8 cellular contexts compared by ENCODE assay signal in the genomic region with DNA sequence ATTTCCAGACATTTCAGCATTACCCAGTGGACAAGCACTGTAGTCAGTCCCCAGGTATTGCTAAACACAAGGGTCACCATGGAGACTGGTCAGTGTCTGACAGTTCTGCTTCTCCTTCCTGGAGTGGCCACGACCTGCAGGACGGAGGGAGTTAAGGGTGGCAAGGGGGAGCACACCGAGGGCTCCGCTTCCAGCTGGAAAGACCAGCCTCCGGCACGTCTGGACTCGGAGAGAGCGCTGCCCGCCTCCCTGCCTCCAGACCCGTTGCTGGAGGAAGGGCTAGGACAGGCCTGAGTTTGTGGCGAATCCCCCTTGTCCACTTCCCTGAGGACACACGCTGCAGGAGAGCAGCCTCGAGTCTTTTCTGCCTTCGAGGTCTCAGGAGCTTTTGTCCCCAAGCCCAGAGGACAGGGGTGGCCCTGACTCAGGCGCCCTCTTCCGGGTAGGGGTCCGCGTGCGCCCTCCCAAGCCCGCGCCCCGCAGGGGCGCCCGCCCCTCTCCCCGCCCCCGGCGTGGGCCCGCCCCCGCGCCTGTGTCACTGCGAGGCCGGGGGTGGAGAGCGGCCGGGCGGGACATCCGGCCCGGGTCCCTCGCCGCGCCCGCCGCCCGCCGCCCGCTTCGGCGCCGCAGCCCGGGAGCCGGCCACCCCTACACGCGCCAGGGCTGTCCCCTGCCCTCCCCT. TPM values are rescaled to one million over a fixed set of nuclear protein-coding genes. Genes with fewer than 3 reads are reported as not detected.
A peak's percentile ranks its signal among the peaks of the same experiment; 100 is the strongest.
DNase-seq lines count a peak whose midpoint lies in the region; ATAC-seq and TF ChIP-seq lines count a peak whose summit lies in the region.

A gene with protein sequence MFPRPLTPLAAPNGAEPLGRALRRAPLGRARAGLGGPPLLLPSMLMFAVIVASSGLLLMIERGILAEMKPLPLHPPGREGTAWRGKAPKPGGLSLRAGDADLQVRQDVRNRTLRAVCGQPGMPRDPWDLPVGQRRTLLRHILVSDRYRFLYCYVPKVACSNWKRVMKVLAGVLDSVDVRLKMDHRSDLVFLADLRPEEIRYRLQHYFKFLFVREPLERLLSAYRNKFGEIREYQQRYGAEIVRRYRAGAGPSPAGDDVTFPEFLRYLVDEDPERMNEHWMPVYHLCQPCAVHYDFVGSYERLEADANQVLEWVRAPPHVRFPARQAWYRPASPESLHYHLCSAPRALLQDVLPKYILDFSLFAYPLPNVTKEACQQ (plus strand): TSS at position 562 of the 682 bp plus-strand sequence. CDS start 230 bp downstream, outside the sequence.

- H3K36me3 Mint-ChIP-seq in activated T-helper 17 cell treated with anti-CD3 and anti-CD28 coated beads, Interleukin-2, amount 50 U/mL, for 72 hours (ENCODE audit: low read depth) = peaks cover 10% of the 10 kb centered on the region
- peaks cover 0 to 7% (median 3%) of the 10 kb centered on the region in 5 donors for H3K36me3 Mint-ChIP-seq in naive thymus-derived CD4-positive, alpha-beta T cell

- POLR2A ChIA-PET in A673 (lab: Charles Lee; ENCODE audit: low non-redundant PET) = no interaction called here
- POLR2A ChIA-PET in naive thymus-derived CD4-positive, alpha-beta T cell (lab: Charles Lee) = interaction anchor here (0.7 to 1.6 kb wide), 6 partner anchors 14 to 86 kb away, joined by 3 to 7 read pairs (median 4); no protein-coding TSS in a partner anchor

- H3K9me3 Mint-ChIP-seq in activated T-helper 17 cell treated with anti-CD3 and anti-CD28 coated beads, Interleukin-2, amount 50 U/mL, for 72 hours = no peaks in the 10 kb centered on the region
- H3K9me3 Mint-ChIP-seq in naive thymus-derived CD4-positive, alpha-beta T cell = no peaks in the 10 kb centered on the region

- CTCF ChIA-PET in A673 (lab: Charles Lee) = no interaction called here
- CTCF ChIA-PET in naive thymus-derived CD4-positive, alpha-beta T cell (lab: Charles Lee) = interaction anchor here (1.1 to 2.0 kb wide), 2 partner anchors 18 to 30 kb away, joined by 3 to 7 read pairs; a partner anchor contains a TSS

- peaks cover 4% of the 10 kb centered on the region for H3K36me3 ChIP-seq in A673 (ENCODE audit: insufficient read depth, low read length, poor library complexity, severe bottlenecking)
- peaks cover 0 to 13% (median 5%) of the 10 kb centered on the region in 3 experiments for H3K36me3 ChIP-seq in naive thymus-derived CD4-positive, alpha-beta T cell (ENCODE audit: control insufficient read depth in 2 of 3, insufficient read depth in 3 of 3, low read length in 3 of 3)

- H3K27me3 Mint-ChIP-seq in activated T-helper 17 cell treated with anti-CD3 and anti-CD28 coated beads, Interleukin-2, amount 50 U/mL, for 72 hours = no peaks in the 10 kb centered on the region
- H3K27me3 Mint-ChIP-seq in naive thymus-derived CD4-positive, alpha-beta T cell = peaks cover 0 to 3% (median 0%) of the 10 kb centered on the region in 5 donors

- in situ Hi-C loops in GM13977 (cut with MboI; ENCODE audit: low pct_unique_long_range_greater_than_20kb, low sequenced_read_pairs, unreplicated experiment) = no loop called here

- H3K27ac ChIP-seq in A673 (ENCODE audit: low read depth, low read length, poor library complexity, severe bottlenecking) = peak within 1 kb of the TSS; percentile 69
- peak within 1 kb of the TSS; percentile 81 for H3K27ac ChIP-seq in naive thymus-derived CD4-positive, alpha-beta T cell (ENCODE audit: low read depth, low read length)
- H3K27ac ChIP-seq in temporal lobe (ENCODE audit: low read depth, low read length) = peak within 1 kb of the TSS; percentile 79

- peaks cover 6% of the 10 kb centered on the region for H3K4me1 ChIP-seq in A673 (ENCODE audit: insufficient read depth, low read length, poor library complexity, severe bottlenecking)
- H3K4me1 ChIP-seq in naive thymus-derived CD4-positive, alpha-beta T cell (ENCODE audit: control insufficient read depth in 2 of 2, insufficient read depth in 2 of 2, low read length in 2 of 2) = peaks cover 8 to 16% of the 10 kb centered on the region in 2 donors

- BruUV-seq in A673 (replicated peaks; lab: Mats Ljungman, UMichigan) = no TSS peak

- peak; percentile 59 for ATAC-seq in HG03135 (IDR thresholded peaks at IDR 0.05; ENCODE audit: unreplicated experiment)
- peak; percentile 70 for ATAC-seq in activated T-helper 17 cell treated with anti-CD3 and anti-CD28 coated beads, Interleukin-2, amount 50 U/mL, for 72 hours (replicated peaks)
- ATAC-seq in naive thymus-derived CD4-positive, alpha-beta T cell = peak; percentile 88

- H3K27me3 ChIP-seq in A673 (replicated peaks; ENCODE audit: insufficient read depth, low read depth, low read length, poor library complexity) = no peaks in the 10 kb centered on the region
- H3K27me3 ChIP-seq in naive thymus-derived CD4-positive, alpha-beta T cell (ENCODE audit: control insufficient read depth in 2 of 2, insufficient read depth in 2 of 2, low read length in 2 of 2) = no peaks in the 10 kb centered on the region

- TF ChIP-seq CTCF in A673 (conservative IDR thresholded peaks at IDR 0.05; ENCODE audit: low read depth, low read length) (no peak), GM13977 (IDR thresholded peaks at IDR 0.05; ENCODE audit: extremely low read depth, insufficient read depth, missing control alignments) (no peak), fibroblast of mammary gland (conservative IDR thresholded peaks at IDR 0.05; ENCODE audit: control insufficient read depth, insufficient read depth, low read depth, low read length) (no peak)

- intact Hi-C loops in A673 (cut with micrococcal nuclease; ENCODE audit: unreplicated experiment) = no loop called here
- intact Hi-C loops in naive thymus-derived CD4-positive, alpha-beta T cell (cut with micrococcal nuclease) = loop anchor here (1.0 to 10.0 kb wide), 10 partner anchors 15 to 147 kb away; a partner anchor contains a TSS

- peak; percentile 60 for DNase-seq in A673 (ENCODE audit: low spot score)
- DNase-seq in GM13977 (ENCODE audit: low spot score) = peak; percentile 92
- DNase-seq in fibroblast of mammary gland (ENCODE audit: low read depth) = peak; percentile 48
- DNase-seq in naive thymus-derived CD4-positive, alpha-beta T cell = peak; percentile 24 to 68 (median 53)

- H3K4me1 Mint-ChIP-seq in activated T-helper 17 cell treated with anti-CD3 and anti-CD28 coated beads, Interleukin-2, amount 50 U/mL, for 72 hours = peaks cover 13% of the 10 kb centered on the region
- H3K4me1 Mint-ChIP-seq in naive thymus-derived CD4-positive, alpha-beta T cell = peaks cover 15 to 47% (median 37%) of the 10 kb centered on the region in 7 donors

- H3K4me3 ChIP-seq in A673 (ENCODE audit: low read depth, low read length, poor library complexity, severe bottlenecking) = peak within 1 kb of the TSS; percentile 54
- peak within 1 kb of the TSS; percentile 69 for H3K4me3 ChIP-seq in fibroblast of mammary gland (ENCODE audit: control insufficient read depth, low read depth, low read length)
- peak within 1 kb of the TSS; percentile 89 for H3K4me3 ChIP-seq in naive thymus-derived CD4-positive, alpha-beta T cell (ENCODE audit: low read length)

- no peaks in the 10 kb centered on the region for H3K9me3 ChIP-seq in A673 (ENCODE audit: low read depth, low read length, poor library complexity, severe bottlenecking)
- no peaks in the 10 kb centered on the region for H3K9me3 ChIP-seq in naive thymus-derived CD4-positive, alpha-beta T cell (ENCODE audit: control insufficient read depth in 2 of 3, low read length in 3 of 3)

- peak within 1 kb of the TSS; percentile 88 for H3K4me3 Mint-ChIP-seq in activated T-helper 17 cell treated with anti-CD3 and anti-CD28 coated beads, Interleukin-2, amount 50 U/mL, for 72 hours
- peak within 1 kb of the TSS; percentile 90 to 96 (median 92) for H3K4me3 Mint-ChIP-seq in naive thymus-derived CD4-positive, alpha-beta T cell

- H3K27ac Mint-ChIP-seq in activated T-helper 17 cell treated with anti-CD3 and anti-CD28 coated beads, Interleukin-2, amount 50 U/mL, for 72 hours = peak within 1 kb of the TSS; percentile 84
- H3K27ac Mint-ChIP-seq in naive thymus-derived CD4-positive, alpha-beta T cell = peak within 1 kb of the TSS; percentile 80 to 95 (median 87)

TF ChIP-seq in PFSK-1, 5 proteins besides CTCF, POLR2A, EP300 and RAD21 (continues in another document):
- no peak for TF ChIP-seq TAF1 (IDR thresholded peaks at IDR 0.05; ENCODE audit: borderline replicate concordance, insufficient read depth, low read length)
- TF ChIP-seq FOXP2 (optimal IDR thresholded peaks at IDR 0.05; ENCODE audit: borderline replicate concordance, extremely low read depth, extremely low read length, insufficient read depth) = peak; percentile 15
- TF ChIP-seq SIN3A (IDR thresholded peaks at IDR 0.05; ENCODE audit: borderline replicate concordance, insufficient read depth, low read length) = no peak
- TF ChIP-seq, protein P1, sequence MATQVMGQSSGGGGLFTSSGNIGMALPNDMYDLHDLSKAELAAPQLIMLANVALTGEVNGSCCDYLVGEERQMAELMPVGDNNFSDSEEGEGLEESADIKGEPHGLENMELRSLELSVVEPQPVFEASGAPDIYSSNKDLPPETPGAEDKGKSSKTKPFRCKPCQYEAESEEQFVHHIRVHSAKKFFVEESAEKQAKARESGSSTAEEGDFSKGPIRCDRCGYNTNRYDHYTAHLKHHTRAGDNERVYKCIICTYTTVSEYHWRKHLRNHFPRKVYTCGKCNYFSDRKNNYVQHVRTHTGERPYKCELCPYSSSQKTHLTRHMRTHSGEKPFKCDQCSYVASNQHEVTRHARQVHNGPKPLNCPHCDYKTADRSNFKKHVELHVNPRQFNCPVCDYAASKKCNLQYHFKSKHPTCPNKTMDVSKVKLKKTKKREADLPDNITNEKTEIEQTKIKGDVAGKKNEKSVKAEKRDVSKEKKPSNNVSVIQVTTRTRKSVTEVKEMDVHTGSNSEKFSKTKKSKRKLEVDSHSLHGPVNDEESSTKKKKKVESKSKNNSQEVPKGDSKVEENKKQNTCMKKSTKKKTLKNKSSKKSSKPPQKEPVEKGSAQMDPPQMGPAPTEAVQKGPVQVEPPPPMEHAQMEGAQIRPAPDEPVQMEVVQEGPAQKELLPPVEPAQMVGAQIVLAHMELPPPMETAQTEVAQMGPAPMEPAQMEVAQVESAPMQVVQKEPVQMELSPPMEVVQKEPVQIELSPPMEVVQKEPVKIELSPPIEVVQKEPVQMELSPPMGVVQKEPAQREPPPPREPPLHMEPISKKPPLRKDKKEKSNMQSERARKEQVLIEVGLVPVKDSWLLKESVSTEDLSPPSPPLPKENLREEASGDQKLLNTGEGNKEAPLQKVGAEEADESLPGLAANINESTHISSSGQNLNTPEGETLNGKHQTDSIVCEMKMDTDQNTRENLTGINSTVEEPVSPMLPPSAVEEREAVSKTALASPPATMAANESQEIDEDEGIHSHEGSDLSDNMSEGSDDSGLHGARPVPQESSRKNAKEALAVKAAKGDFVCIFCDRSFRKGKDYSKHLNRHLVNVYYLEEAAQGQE (IDR thresholded peaks at IDR 0.05; ENCODE audit: insufficient read depth in 1 of 2, low read depth in 2 of 2, low read length in 2 of 2) = no peak

RNA-seq across cellular contexts. Expression of the gene that starts here (rescaled TPM):
- total RNA-seq in A673 (2021) = 14.3 and 17.6 TPM in 2 replicates
- 19.9 TPM for polyA plus RNA-seq in PFSK-1 (2012; ENCODE audit: insufficient read length, low read depth)
- 10 to 100 TPM in 1 of 2 donors, 1 to 10 TPM in 1; 6.0 to 12.1 TPM for total RNA-seq in activated T-helper 17 cell treated with anti-CD3 and anti-CD28 coated beads, Interleukin-2, amount 50 U/mL, for 72 hours
- 10 to 100 TPM in 3 of 5 experiments, 1 to 10 TPM in 2; 7.3 to 12.5 (median 10.8) TPM for total RNA-seq in naive thymus-derived CD4-positive, alpha-beta T cell
- polyA plus RNA-seq in naive thymus-derived CD4-positive, alpha-beta T cell = 1 to 10 TPM in 1 of 2 donors, under 1 TPM in 1; 0.83 to 1.4 TPM
- 2.0 TPM for total RNA-seq in temporal lobe

Comparison
In these comparisons a context has a peak if more than half of its experiments do, and no peak if none do; other contexts are left out.
1. Peak in every context shown above with its lines: DNase-seq, ATAC-seq, H3K4me3 ChIP-seq and H3K27ac ChIP-seq.